In genomic region chr3:63995056-63995576, GRCh38 we compare ENCODE assay signal across 22 cellular contexts.
DNase-seq lines count a peak whose midpoint lies in the region; ATAC-seq and TF ChIP-seq lines count a peak whose summit lies in the region.
"Had no signal": no experiment of that assay in that cellular context is flagged by ENCODE, and none has a peak within 500 bp of the region (broad histone marks: within the 10 kb centered on the region; RNA-seq: fewer than 3 reads in every experiment).

No MANE protein-coding gene starts in this region.

- no peaks in the 10 kb centered on the region for H3K27me3 Mint-ChIP-seq in stimulated activated naive CD8-positive, alpha-beta T cell treated with anti-CD3 and anti-CD28 coated beads, Interleukin-15, Interleukin-2, amounts not matched to agents 100 ng/mL and 50 ng/mL, for 24 hours
- H3K27me3 Mint-ChIP-seq: activated B cell treated with CpG ODN at 0.5 μM for 24 hours had no signal

- no peak overlapping the region for H3K4me3 ChIP-seq in WERI-Rb-1 (ENCODE audit: low read depth, low read length)
- H3K4me3 ChIP-seq: adrenal gland, esophagus squamous epithelium, left ventricle myocardium inferior, mucosa of descending colon, vagina had no signal

- H3K27ac ChIP-seq in WERI-Rb-1: no peak overlapping the region
- H3K27ac ChIP-seq: adrenal gland, esophagus squamous epithelium, left ventricle myocardium inferior, vagina had no signal

- peaks cover 46% of the 10 kb centered on the region for H3K36me3 ChIP-seq in WERI-Rb-1

- no peaks in the 10 kb centered on the region for H3K9me3 ChIP-seq in WERI-Rb-1 (ENCODE audit: severe bottlenecking)
- H3K9me3 ChIP-seq: adrenal gland, esophagus squamous epithelium, left ventricle myocardium inferior, mucosa of descending colon, vagina had no signal

- no peaks in the 10 kb centered on the region for H3K27me3 ChIP-seq in WERI-Rb-1 (ENCODE audit: insufficient read depth, low read depth, severe bottlenecking)
- H3K27me3 ChIP-seq: adrenal gland, esophagus squamous epithelium, vagina had no signal

- peak overlapping the region; percentile 78 for H3K27ac Mint-ChIP-seq in stimulated activated naive CD8-positive, alpha-beta T cell treated with anti-CD3 and anti-CD28 coated beads, Interleukin-15, Interleukin-2, amounts not matched to agents 100 ng/mL and 50 ng/mL, for 24 hours
- H3K27ac Mint-ChIP-seq: activated B cell treated with CpG ODN at 0.5 μM for 24 hours had no signal

- intact Hi-C loops in head of caudate nucleus (cut with DNase I): loop anchor here (10.0 kb wide), 1 partner anchor 80 kb away; the partner anchor contains the start of gene SCAANT1

- ATAC-seq in stimulated activated naive CD8-positive, alpha-beta T cell treated with anti-CD3 and anti-CD28 coated beads, Interleukin-15, Interleukin-2, amounts not matched to agents 100 U/mL and 50 U/mL, for 24 hours: no peak
- ATAC-seq in HG02884 (IDR thresholded peaks at IDR 0.05; ENCODE audit: unreplicated experiment): no peak
- ATAC-seq: mucosa of descending colon, sciatic nerve had no signal

- no peaks in the 10 kb centered on the region for H3K9me3 Mint-ChIP-seq in stimulated activated naive CD8-positive, alpha-beta T cell treated with anti-CD3 and anti-CD28 coated beads, Interleukin-15, Interleukin-2, amounts not matched to agents 100 ng/mL and 50 ng/mL, for 24 hours
- H3K9me3 Mint-ChIP-seq: activated B cell treated with CpG ODN at 0.5 μM for 24 hours had no signal

- peaks cover 20% of the 10 kb centered on the region for H3K4me1 Mint-ChIP-seq in stimulated activated naive CD8-positive, alpha-beta T cell treated with anti-CD3 and anti-CD28 coated beads, Interleukin-15, Interleukin-2, amounts not matched to agents 100 ng/mL and 50 ng/mL, for 24 hours (ENCODE audit: low read depth)
- H3K4me1 Mint-ChIP-seq: activated B cell treated with CpG ODN at 0.5 μM for 24 hours had no signal

- peaks cover 76% of the 10 kb centered on the region for H3K36me3 Mint-ChIP-seq in stimulated activated naive CD8-positive, alpha-beta T cell treated with anti-CD3 and anti-CD28 coated beads, Interleukin-15, Interleukin-2, amounts not matched to agents 100 ng/mL and 50 ng/mL, for 24 hours (ENCODE audit: low read depth)

- no peak for DNase-seq in stimulated activated naive CD8-positive, alpha-beta T cell treated with anti-CD3 and anti-CD28 coated beads, Interleukin-15, Interleukin-2, amounts not matched to agents 100 U/mL and 50 U/mL, for 24 hours
- DNase-seq in WERI-Rb-1 (peak; percentile 33), head of caudate nucleus (peak in 38 of 42 donors; percentile 25 to 85 (median 60)), medulla oblongata (ENCODE audit: extremely low spot score) (no peak)
- no peak for DNase-seq in stimulated activated CD8-positive, alpha-beta memory T cell treated with anti-CD3 and anti-CD28 coated beads, Interleukin-4, amount 100 ng/mL, for 48 hours
- DNase-seq: activated B cell treated with CpG ODN at 0.5 μM for 24 hours; activated CD8-positive, alpha-beta memory T cell treated with anti-CD3 and anti-CD28 coated beads, Interleukin-2, amount 50 U/mL, for 48 hours; adrenal gland; central memory CD4-positive, alpha-beta T cell; effector CD4-positive, alpha-beta T cell; esophagus squamous epithelium; H7; IMR-90; left ventricle myocardium inferior; MM.1S; mucosa of descending colon; NCI-H2081; NCI-H510A had no signal

- H3K4me3 Mint-ChIP-seq in stimulated activated naive CD8-positive, alpha-beta T cell treated with anti-CD3 and anti-CD28 coated beads, Interleukin-15, Interleukin-2, amounts not matched to agents 100 ng/mL and 50 ng/mL, for 24 hours: no peak overlapping the region
- H3K4me3 Mint-ChIP-seq: activated B cell treated with CpG ODN at 0.5 μM for 24 hours had no signal

- TF ChIP-seq CTCF in WERI-Rb-1 (IDR thresholded peaks at IDR 0.05; ENCODE audit: low read depth, low read length): no peak

Comparison
In these comparisons a context has a peak if more than half of its experiments do, and no peak if none do; other contexts are left out.
1. DNase-seq: peak in WERI-Rb-1 (single experiment) and head of caudate nucleus (38 of 42); none in stimulated activated naive CD8-positive, alpha-beta T cell treated with anti-CD3 and anti-CD28 coated beads, Interleukin-15, Interleukin-2, amounts not matched to agents 100 U/mL and 50 U/mL, for 24 hours (single experiment), stimulated activated CD8-positive, alpha-beta memory T cell treated with anti-CD3 and anti-CD28 coated beads, Interleukin-4, amount 100 ng/mL, for 48 hours (single experiment) and medulla oblongata (single experiment).